ENCODE assay signal across 8 cellular contexts in the genomic region with DNA sequence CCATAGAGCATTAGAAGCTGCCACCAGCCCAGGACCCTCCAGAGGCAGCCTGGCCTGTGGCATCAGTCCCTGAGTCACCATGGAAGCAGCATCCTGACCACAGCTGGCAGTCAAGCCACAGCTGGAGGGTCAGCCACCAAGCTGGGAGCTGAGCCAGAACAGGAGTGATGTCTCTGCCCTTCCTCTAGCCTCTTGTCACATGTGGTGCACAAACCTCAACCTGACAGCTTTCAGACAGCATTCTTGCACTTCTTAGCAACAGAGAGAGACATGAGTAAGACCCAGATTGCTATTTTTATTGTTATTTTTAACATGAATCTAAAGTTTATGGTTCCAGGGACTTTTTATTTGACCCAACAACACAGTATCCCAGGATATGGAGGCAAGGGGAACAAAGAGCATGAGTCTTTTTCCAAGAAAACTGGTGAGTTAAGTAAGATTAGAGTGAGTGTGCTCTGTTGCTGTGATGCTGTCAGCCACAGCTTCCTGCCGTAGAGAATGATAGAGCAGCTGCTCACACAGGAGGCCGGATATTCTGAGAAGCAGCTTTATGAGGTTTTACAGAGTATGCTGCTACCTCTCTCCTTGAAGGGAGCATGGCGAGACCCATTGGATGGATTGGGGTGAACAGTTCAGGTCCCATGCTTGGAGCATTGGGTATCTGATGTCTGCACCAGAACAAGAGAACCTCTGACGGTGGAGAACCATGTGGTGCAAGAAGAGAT. TPM values are rescaled to one million over a fixed set of nuclear protein-coding genes. Genes with fewer than 3 reads are reported as not detected.
A peak's percentile ranks its signal among the peaks of the same experiment; 100 is the strongest.
DNase-seq lines count a peak whose midpoint lies in the region; ATAC-seq and TF ChIP-seq lines count a peak whose summit lies in the region.

No MANE protein-coding gene starts in this region.

- DNase-seq in GF-D8 (lab: John Stamatoyannopoulos, UW) (peak; percentile 80), naive B cell (no peak), type B pancreatic cell (ENCODE audit: extremely low spot score, unreplicated experiment) (no peak), COLO829 (ENCODE audit: low spot score) (no peak), NCI-H69 (lab: John Stamatoyannopoulos, UW) (no peak)
- peak; percentile 82 to 86 for DNase-seq in activated T-cell treated with anti-CD3 and anti-CD28 coated beads, Interleukin-2, amount 50 U/mL, for 72 hours

- ATAC-seq in GM21526 (IDR thresholded peaks at IDR 0.05; ENCODE audit: low FRiP score, unreplicated experiment) (peak; percentile 84), naive B cell (ENCODE audit: low read depth in 2 of 2) (peak; percentile 79 to 87)
- ATAC-seq in activated T-cell treated with anti-CD3 and anti-CD28 coated beads, Interleukin-2, amount 50 U/mL, for 72 hours (replicated peaks in 1 of 2) = peak; percentile 84 to 86

- H3K27ac Mint-ChIP-seq in IgD-negative memory B cell (peak overlapping the region; percentile 75 to 89 (median 87)), naive B cell (peak overlapping the region; percentile 40 to 91 (median 82)), type B pancreatic cell (no peak overlapping the region)
- peak overlapping the region; percentile 95 for H3K27ac Mint-ChIP-seq in activated T-cell treated with anti-CD3 and anti-CD28 coated beads, Interleukin-2, amount 50 U/mL, for 72 hours

- no peaks in the 10 kb centered on the region for H3K27me3 Mint-ChIP-seq in IgD-negative memory B cell
- no peaks in the 10 kb centered on the region for H3K27me3 Mint-ChIP-seq in activated T-cell treated with anti-CD3 and anti-CD28 coated beads, Interleukin-2, amount 50 U/mL, for 72 hours (ENCODE audit: low read depth)
- H3K27me3 Mint-ChIP-seq in naive B cell = no peaks in the 10 kb centered on the region
- H3K27me3 Mint-ChIP-seq in type B pancreatic cell = no peaks in the 10 kb centered on the region

- H3K4me3 Mint-ChIP-seq in IgD-negative memory B cell (peak overlapping the region in 2 of 4 donors; percentile 63 to 88), naive B cell (peak overlapping the region in 7 of 8 donors; percentile 42 to 80 (median 65)), type B pancreatic cell (no peak overlapping the region)
- peak overlapping the region; percentile 33 to 42 for H3K4me3 Mint-ChIP-seq in activated T-cell treated with anti-CD3 and anti-CD28 coated beads, Interleukin-2, amount 50 U/mL, for 72 hours

- H3K36me3 Mint-ChIP-seq in IgD-negative memory B cell = peaks cover 4% of the 10 kb centered on the region
- H3K36me3 Mint-ChIP-seq in activated T-cell treated with anti-CD3 and anti-CD28 coated beads, Interleukin-2, amount 50 U/mL, for 72 hours (ENCODE audit: insufficient read depth in 2 of 2) = peaks cover 30 to 55% of the 10 kb centered on the region in 2 donors
- no peaks in the 10 kb centered on the region for H3K36me3 Mint-ChIP-seq in naive B cell
- no peaks in the 10 kb centered on the region for H3K36me3 Mint-ChIP-seq in type B pancreatic cell

- no peaks in the 10 kb centered on the region for H3K9me3 Mint-ChIP-seq in IgD-negative memory B cell
- H3K9me3 Mint-ChIP-seq in activated T-cell treated with anti-CD3 and anti-CD28 coated beads, Interleukin-2, amount 50 U/mL, for 72 hours = no peaks in the 10 kb centered on the region
- H3K9me3 Mint-ChIP-seq in naive B cell = no peaks in the 10 kb centered on the region
- no peaks in the 10 kb centered on the region for H3K9me3 Mint-ChIP-seq in type B pancreatic cell

- no peak for TF ChIP-seq CTCF in type B pancreatic cell (conservative IDR thresholded peaks at IDR 0.05)

- H3K4me1 Mint-ChIP-seq in IgD-negative memory B cell (peaks cover 17 to 25% (median 18%) of the 10 kb centered on the region in 3 donors), naive B cell (peaks cover 21 to 26% (median 23%) of the 10 kb centered on the region in 3 donors), type B pancreatic cell (ENCODE audit: unreplicated experiment) (no peaks in the 10 kb centered on the region)
- H3K4me1 Mint-ChIP-seq in activated T-cell treated with anti-CD3 and anti-CD28 coated beads, Interleukin-2, amount 50 U/mL, for 72 hours (ENCODE audit: low read depth) = peaks cover 98% of the 10 kb centered on the region

RNA-seq across cellular contexts. Expression of a gene that starts 13.0 kb away (rescaled TPM):
- polyA plus RNA-seq in IgD-negative memory B cell = 366 TPM
- 100 to 1,000 TPM; 235 to 288 TPM for total RNA-seq in activated T-cell treated with anti-CD3 and anti-CD28 coated beads, Interleukin-2, amount 50 U/mL, for 72 hours
- polyA plus RNA-seq in naive B cell (ENCODE audit: low read depth in 6 of 6) = 100 to 1,000 TPM; 306 to 461 (median 348) TPM
- total RNA-seq in type B pancreatic cell (ENCODE audit: low replicate concordance) = 59.4 and 61.4 TPM in 2 replicates

Comparison
In these comparisons a context has a peak if more than half of its experiments do, and no peak if none do; other contexts are left out.
1. DNase-seq: peak in GF-D8 (single experiment) and activated T-cell treated with anti-CD3 and anti-CD28 coated beads, Interleukin-2, amount 50 U/mL, for 72 hours (2 of 2); none in naive B cell (single experiment), type B pancreatic cell (single experiment), COLO829 (single experiment) and NCI-H69 (single experiment).
2. Peak in every context shown above with its lines, with median percentiles within 50 percentile points of each other: ATAC-seq.